Comparison of ENCODE assay signal across 1 cellular context in the genomic region with DNA sequence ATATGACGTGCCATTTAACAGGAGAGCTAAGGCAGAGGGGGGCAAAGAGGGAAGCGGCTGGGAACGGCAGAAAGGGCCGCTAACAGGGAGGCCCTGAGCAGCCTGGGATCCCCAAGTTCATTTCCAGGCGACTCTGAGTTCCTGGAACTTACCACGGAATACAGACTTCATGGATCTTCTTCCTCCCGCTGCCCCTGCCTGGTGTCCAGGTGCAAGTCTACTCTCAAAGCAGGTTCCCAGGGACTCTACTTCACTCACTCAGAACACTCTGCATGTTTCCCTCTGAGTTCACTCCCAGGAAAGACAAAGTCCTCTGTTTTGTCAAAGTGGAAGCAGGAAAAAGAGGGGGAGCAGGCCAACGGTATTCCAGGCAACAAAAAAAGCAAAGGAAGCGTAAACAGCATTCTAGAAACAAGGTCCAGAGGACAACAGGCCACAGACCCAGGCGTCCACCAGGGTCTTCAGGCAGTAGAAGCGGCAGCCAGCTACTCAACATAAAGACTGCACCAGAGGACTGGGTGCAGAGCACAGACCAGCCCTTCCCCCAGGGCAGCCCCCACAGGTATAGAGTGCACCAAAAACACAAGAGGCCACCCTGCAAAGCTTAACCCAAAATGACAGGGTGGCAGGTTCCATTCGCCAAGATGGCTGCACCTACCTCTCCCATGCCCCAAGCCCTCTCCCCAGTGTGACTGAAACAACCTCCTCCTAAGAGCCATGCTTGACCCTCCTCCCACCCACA.
TF ChIP-seq lines count a peak whose summit lies in the region.

No MANE protein-coding gene starts in this region.

TF ChIP-seq in HepG2, 621 proteins besides CTCF, POLR2A, EP300 and RAD21 (continued from another document):
- TF ChIP-seq, protein P1, sequence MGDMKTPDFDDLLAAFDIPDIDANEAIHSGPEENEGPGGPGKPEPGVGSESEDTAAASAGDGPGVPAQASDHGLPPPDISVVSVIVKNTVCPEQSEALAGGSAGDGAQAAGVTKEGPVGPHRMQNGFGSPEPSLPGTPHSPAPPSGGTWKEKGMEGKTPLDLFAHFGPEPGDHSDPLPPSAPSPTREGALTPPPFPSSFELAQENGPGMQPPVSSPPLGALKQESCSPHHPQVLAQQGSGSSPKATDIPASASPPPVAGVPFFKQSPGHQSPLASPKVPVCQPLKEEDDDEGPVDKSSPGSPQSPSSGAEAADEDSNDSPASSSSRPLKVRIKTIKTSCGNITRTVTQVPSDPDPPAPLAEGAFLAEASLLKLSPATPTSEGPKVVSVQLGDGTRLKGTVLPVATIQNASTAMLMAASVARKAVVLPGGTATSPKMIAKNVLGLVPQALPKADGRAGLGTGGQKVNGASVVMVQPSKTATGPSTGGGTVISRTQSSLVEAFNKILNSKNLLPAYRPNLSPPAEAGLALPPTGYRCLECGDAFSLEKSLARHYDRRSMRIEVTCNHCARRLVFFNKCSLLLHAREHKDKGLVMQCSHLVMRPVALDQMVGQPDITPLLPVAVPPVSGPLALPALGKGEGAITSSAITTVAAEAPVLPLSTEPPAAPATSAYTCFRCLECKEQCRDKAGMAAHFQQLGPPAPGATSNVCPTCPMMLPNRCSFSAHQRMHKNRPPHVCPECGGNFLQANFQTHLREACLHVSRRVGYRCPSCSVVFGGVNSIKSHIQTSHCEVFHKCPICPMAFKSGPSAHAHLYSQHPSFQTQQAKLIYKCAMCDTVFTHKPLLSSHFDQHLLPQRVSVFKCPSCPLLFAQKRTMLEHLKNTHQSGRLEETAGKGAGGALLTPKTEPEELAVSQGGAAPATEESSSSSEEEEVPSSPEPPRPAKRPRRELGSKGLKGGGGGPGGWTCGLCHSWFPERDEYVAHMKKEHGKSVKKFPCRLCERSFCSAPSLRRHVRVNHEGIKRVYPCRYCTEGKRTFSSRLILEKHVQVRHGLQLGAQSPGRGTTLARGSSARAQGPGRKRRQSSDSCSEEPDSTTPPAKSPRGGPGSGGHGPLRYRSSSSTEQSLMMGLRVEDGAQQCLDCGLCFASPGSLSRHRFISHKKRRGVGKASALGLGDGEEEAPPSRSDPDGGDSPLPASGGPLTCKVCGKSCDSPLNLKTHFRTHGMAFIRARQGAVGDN (CRISPR knock-in tag; IDR thresholded peaks at IDR 0.05): peak; percentile 59
- TF ChIP-seq HOXA3 (CRISPR knock-in tag; IDR thresholded peaks at IDR 0.05): peak; percentile 32; the same call in 1 of the 2 replicates
- TF ChIP-seq, protein P2, sequence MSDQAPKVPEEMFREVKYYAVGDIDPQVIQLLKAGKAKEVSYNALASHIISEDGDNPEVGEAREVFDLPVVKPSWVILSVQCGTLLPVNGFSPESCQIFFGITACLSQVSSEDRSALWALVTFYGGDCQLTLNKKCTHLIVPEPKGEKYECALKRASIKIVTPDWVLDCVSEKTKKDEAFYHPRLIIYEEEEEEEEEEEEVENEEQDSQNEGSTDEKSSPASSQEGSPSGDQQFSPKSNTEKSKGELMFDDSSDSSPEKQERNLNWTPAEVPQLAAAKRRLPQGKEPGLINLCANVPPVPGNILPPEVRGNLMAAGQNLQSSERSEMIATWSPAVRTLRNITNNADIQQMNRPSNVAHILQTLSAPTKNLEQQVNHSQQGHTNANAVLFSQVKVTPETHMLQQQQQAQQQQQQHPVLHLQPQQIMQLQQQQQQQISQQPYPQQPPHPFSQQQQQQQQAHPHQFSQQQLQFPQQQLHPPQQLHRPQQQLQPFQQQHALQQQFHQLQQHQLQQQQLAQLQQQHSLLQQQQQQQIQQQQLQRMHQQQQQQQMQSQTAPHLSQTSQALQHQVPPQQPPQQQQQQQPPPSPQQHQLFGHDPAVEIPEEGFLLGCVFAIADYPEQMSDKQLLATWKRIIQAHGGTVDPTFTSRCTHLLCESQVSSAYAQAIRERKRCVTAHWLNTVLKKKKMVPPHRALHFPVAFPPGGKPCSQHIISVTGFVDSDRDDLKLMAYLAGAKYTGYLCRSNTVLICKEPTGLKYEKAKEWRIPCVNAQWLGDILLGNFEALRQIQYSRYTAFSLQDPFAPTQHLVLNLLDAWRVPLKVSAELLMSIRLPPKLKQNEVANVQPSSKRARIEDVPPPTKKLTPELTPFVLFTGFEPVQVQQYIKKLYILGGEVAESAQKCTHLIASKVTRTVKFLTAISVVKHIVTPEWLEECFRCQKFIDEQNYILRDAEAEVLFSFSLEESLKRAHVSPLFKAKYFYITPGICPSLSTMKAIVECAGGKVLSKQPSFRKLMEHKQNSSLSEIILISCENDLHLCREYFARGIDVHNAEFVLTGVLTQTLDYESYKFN (CRISPR knock-in tag; conservative IDR thresholded peaks at IDR 0.05): peak; percentile 75
- TF ChIP-seq PHF20 (CRISPR knock-in tag; IDR thresholded peaks at IDR 0.05): 0 out of 2 replicates have a peak, but pooled peaks have one; percentile 24
- 0 out of 2 replicates have a peak, but pooled peaks have one; percentile 20 for TF ChIP-seq FOXJ3 (CRISPR knock-in tag; IDR thresholded peaks at IDR 0.05; ENCODE audit: borderline replicate concordance)
- TF ChIP-seq ERF (CRISPR knock-in tag; IDR thresholded peaks at IDR 0.05): peak; percentile 48; the same call in 1 of the 2 replicates
- no peak for TF ChIP-seq ZFAT (CRISPR knock-in tag; conservative IDR thresholded peaks at IDR 0.05)
- TF ChIP-seq YY1 (IDR thresholded peaks at IDR 0.05; ENCODE audit: insufficient read depth, insufficient replicate concordance, low read depth, low read length): peak; percentile 15
- TF ChIP-seq, protein P3, sequence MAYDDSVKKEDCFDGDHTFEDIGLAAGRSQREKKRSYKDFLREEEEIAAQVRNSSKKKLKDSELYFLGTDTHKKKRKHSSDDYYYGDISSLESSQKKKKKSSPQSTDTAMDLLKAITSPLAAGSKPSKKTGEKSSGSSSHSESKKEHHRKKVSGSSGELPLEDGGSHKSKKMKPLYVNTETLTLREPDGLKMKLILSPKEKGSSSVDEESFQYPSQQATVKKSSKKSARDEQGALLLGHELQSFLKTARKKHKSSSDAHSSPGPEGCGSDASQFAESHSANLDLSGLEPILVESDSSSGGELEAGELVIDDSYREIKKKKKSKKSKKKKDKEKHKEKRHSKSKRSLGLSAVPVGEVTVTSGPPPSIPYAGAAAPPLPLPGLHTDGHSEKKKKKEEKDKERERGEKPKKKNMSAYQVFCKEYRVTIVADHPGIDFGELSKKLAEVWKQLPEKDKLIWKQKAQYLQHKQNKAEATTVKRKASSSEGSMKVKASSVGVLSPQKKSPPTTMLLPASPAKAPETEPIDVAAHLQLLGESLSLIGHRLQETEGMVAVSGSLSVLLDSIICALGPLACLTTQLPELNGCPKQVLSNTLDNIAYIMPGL (CRISPR knock-in tag; IDR thresholded peaks at IDR 0.05; ENCODE audit: borderline replicate concordance in 1 of 2, low read depth in 1 of 2): peak in 1 of 2 experiments; percentile 32; a peak in 1 of 4 replicates
- peak; percentile 66 for TF ChIP-seq ELF3 (CRISPR knock-in tag; IDR thresholded peaks at IDR 0.05)
- 0 out of 2 replicates have a peak, but pooled peaks have one; percentile 22 for TF ChIP-seq ZMYM3 (CRISPR knock-in tag; IDR thresholded peaks at IDR 0.05)
